Comparison of ENCODE assay signal across 8 cellular contexts in the genomic region with DNA sequence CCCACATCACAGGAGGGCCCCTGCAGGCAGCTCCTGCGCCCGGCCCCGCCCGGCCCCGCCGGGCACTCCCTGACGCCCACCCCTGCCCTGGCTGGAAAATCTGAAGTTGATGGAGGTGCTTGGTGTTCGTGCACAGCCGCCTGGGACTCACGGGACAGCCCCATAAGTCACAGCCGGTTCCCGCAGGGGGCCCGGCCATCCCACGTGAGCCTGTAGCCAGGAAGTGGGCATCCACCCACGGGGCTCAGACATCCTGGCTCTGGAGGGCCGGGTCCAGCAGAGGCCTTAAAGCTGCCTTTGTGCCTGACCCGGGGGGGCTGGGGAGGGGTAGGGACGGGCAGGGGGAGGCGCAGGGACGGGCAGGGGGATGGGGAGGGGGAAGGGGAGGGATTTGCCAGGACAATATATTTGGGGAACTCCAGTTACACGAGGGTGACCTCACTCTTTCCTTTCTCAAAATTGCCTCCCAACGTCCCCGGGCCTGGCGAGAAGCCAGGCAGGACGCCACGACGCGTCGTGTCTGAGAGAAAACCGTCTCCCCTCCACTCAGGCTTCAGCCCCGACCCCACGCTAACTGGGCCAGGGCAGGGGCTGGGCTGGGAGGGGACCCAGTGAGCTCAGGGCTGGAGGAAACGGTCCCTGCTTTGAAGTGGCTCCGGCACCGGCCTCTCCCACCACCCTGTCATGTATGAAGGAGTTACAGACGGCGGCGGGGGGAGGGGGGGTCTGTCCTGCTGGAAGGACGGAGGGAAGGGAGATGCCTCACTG.
DNase-seq lines count a peak whose midpoint lies in the region; ATAC-seq and TF ChIP-seq lines count a peak whose summit lies in the region.

No MANE protein-coding gene starts in this region.

- H3K4me3 Mint-ChIP-seq in activated B cell treated with CpG ODN at 0.5 μM for 24 hours = peak overlapping the region; percentile 73
- H3K4me3 Mint-ChIP-seq in osteocyte (ENCODE audit: unreplicated experiment) = no peak overlapping the region

- TF ChIP-seq CTCF in activated B cell treated with CpG ODN at 0.5 μM for 24 hours (IDR thresholded peaks at IDR 0.05) (no peak), brain microvascular endothelial cell (IDR thresholded peaks at IDR 0.05; ENCODE audit: low read depth, low read length, missing control alignments) (no peak), osteocyte (IDR thresholded peaks at IDR 0.05) (no peak), tibial artery (IDR thresholded peaks at IDR 0.05) (no peak)

- POLR2A ChIA-PET in activated B cell treated with CpG ODN at 0.5 μM for 24 hours (lab: Charles Lee) = interaction anchor here (0.6 to 1.3 kb wide), 6 partner anchors 17 to 142 kb away, joined by 3 to 6 read pairs (median 4); partner anchors contain the start of genes DNAAF5 and PRKAR1B

- H3K27me3 Mint-ChIP-seq in activated B cell treated with CpG ODN at 0.5 μM for 24 hours (no peaks in the 10 kb centered on the region), osteocyte (ENCODE audit: unreplicated experiment) (no peaks in the 10 kb centered on the region)

- peaks cover 17% of the 10 kb centered on the region for H3K36me3 Mint-ChIP-seq in activated B cell treated with CpG ODN at 0.5 μM for 24 hours (ENCODE audit: low read depth)
- no peaks in the 10 kb centered on the region for H3K36me3 Mint-ChIP-seq in osteocyte (ENCODE audit: unreplicated experiment)

- H3K4me3 ChIP-seq in brain microvascular endothelial cell (ENCODE audit: low read depth, low read length) (no peak overlapping the region), tibial artery (peak overlapping the region; percentile 13 to 27)

- H3K9me3 Mint-ChIP-seq in activated B cell treated with CpG ODN at 0.5 μM for 24 hours (peaks cover 7% of the 10 kb centered on the region), osteocyte (ENCODE audit: unreplicated experiment) (no peaks in the 10 kb centered on the region)

- H3K4me1 ChIP-seq in tibial artery = peaks cover 0 to 59% (median 45%) of the 10 kb centered on the region in 4 donors

- in situ Hi-C loops in brain microvascular endothelial cell (cut with HindIII; ENCODE audit: low pct_ligation_motif_present, low sequenced_read_pairs) = no loop called here

- peak; percentile 51 for ATAC-seq in HG02642 (IDR thresholded peaks at IDR 0.05; ENCODE audit: poor library complexity, unreplicated experiment)
- ATAC-seq in activated B cell treated with CpG ODN at 0.5 μM for 24 hours (ENCODE audit: low read depth) = peak; percentile 62

- peak; percentile 75 for DNase-seq in COLO829 (ENCODE audit: low spot score)
- peak; percentile 77 for DNase-seq in activated B cell treated with CpG ODN at 0.5 μM for 24 hours
- DNase-seq in brain microvascular endothelial cell = no peak
- DNase-seq in osteocyte (ENCODE audit: extremely low spot score, unreplicated experiment) = no peak
- peak; percentile 65 to 88 for DNase-seq in tibial artery
- DNase-seq in DMS153 (lab: John Stamatoyannopoulos, UW) = no peak
- no peak for DNase-seq in LoVo (ENCODE audit: low spot score)

- peak overlapping the region; percentile 5 for H3K27ac ChIP-seq in brain microvascular endothelial cell
- H3K27ac ChIP-seq in tibial artery = peak overlapping the region; percentile 89 to 91

- H3K36me3 ChIP-seq in brain microvascular endothelial cell (replicated peaks) (no peaks in the 10 kb centered on the region), tibial artery (no peaks in the 10 kb centered on the region)

- peaks cover 57% of the 10 kb centered on the region for H3K4me1 Mint-ChIP-seq in activated B cell treated with CpG ODN at 0.5 μM for 24 hours
- H3K4me1 Mint-ChIP-seq in osteocyte (ENCODE audit: unreplicated experiment) = peaks cover 42% of the 10 kb centered on the region

- no peaks in the 10 kb centered on the region for H3K9me3 ChIP-seq in tibial artery

- H3K27me3 ChIP-seq in brain microvascular endothelial cell (replicated peaks) = no peaks in the 10 kb centered on the region
- H3K27me3 ChIP-seq in tibial artery = no peaks in the 10 kb centered on the region

- H3K27ac Mint-ChIP-seq in activated B cell treated with CpG ODN at 0.5 μM for 24 hours (peak overlapping the region; percentile 98), osteocyte (ENCODE audit: unreplicated experiment) (peak overlapping the region; percentile 34)

- intact Hi-C loops in activated B cell treated with CpG ODN at 0.5 μM for 24 hours (cut with micrococcal nuclease) = loop anchor here (1.0 to 10.0 kb wide), 7 partner anchors 8 to 543 kb away; partner anchors contain the start of gene GET4
- intact Hi-C loops in tibial artery (cut with DNase I; ENCODE audit: low total_unique reads) = loop anchor here (5.0 kb wide), 1 partner anchor 84 kb away; the partner anchor contains the start of gene PDGFA

- CTCF ChIA-PET in activated B cell treated with CpG ODN at 0.5 μM for 24 hours (lab: Charles Lee) = no interaction called here

Comparison
In these comparisons a context has a peak if more than half of its experiments do, and no peak if none do; other contexts are left out.
1. DNase-seq: peak in COLO829 (single experiment), activated B cell treated with CpG ODN at 0.5 μM for 24 hours (single experiment) and tibial artery (2 of 2); none in brain microvascular endothelial cell (single experiment), osteocyte (single experiment), DMS153 (single experiment) and LoVo (single experiment).